In genomic region chr7:73841689-73842247, GRCh38 we compare ENCODE assay signal across 1 cellular context.
TF ChIP-seq lines count a peak whose summit lies in the region.

No MANE protein-coding gene starts in this region.

TF ChIP-seq in HepG2, 621 proteins besides CTCF, POLR2A, EP300 and RAD21 (continued from another document):
- TF ChIP-seq ZHX1 (CRISPR knock-in tag; IDR thresholded peaks at IDR 0.05; ENCODE audit: low read depth) (no peak), GLI4 (CRISPR knock-in tag; IDR thresholded peaks at IDR 0.05; ENCODE audit: borderline replicate concordance) (peak; percentile 44; the same call in 1 of the 2 replicates), BRD4 (CRISPR knock-in tag; IDR thresholded peaks at IDR 0.05) (no peak), AKAP8 (CRISPR knock-in tag; IDR thresholded peaks at IDR 0.05) (no peak), ZNF720 (CRISPR knock-in tag; IDR thresholded peaks at IDR 0.05) (no peak), ZMAT5 (CRISPR knock-in tag; IDR thresholded peaks at IDR 0.05; ENCODE audit: borderline replicate concordance, low read depth) (no peak), ZNF225 (CRISPR knock-in tag; IDR thresholded peaks at IDR 0.05) (no peak), ZNF18 (CRISPR knock-in tag; IDR thresholded peaks at IDR 0.05; ENCODE audit: insufficient replicate concordance) (no peak), ARID4A (CRISPR knock-in tag; IDR thresholded peaks at IDR 0.05; ENCODE audit: borderline replicate concordance) (no peak), ZNF672 (CRISPR knock-in tag; IDR thresholded peaks at IDR 0.05) (no peak), ZNF510 (CRISPR knock-in tag; IDR thresholded peaks at IDR 0.05; ENCODE audit: low read depth) (no peak), ZMYM3 (CRISPR knock-in tag; IDR thresholded peaks at IDR 0.05) (peak; percentile 48; the same call in 1 of the 2 replicates), ONECUT2 (CRISPR knock-in tag; IDR thresholded peaks at IDR 0.05) (no peak), HOXA9 (CRISPR knock-in tag; IDR thresholded peaks at IDR 0.05; ENCODE audit: borderline replicate concordance) (no peak), GLMP (CRISPR knock-in tag; IDR thresholded peaks at IDR 0.05; ENCODE audit: borderline replicate concordance) (no peak), NRL (CRISPR knock-in tag; IDR thresholded peaks at IDR 0.05; ENCODE audit: borderline replicate concordance) (no peak), NCOA2 (CRISPR knock-in tag; IDR thresholded peaks at IDR 0.05) (no peak), ELF1 (CRISPR knock-in tag; IDR thresholded peaks at IDR 0.05) (no peak), ZFP90 (CRISPR knock-in tag; IDR thresholded peaks at IDR 0.05; ENCODE audit: borderline replicate concordance) (no peak), KLF12 (CRISPR knock-in tag; IDR thresholded peaks at IDR 0.05; ENCODE audit: borderline replicate concordance) (no peak), ZSCAN22 (CRISPR knock-in tag; IDR thresholded peaks at IDR 0.05) (no peak), RNF219 (CRISPR knock-in tag; IDR thresholded peaks at IDR 0.05) (no peak), PATZ1 (CRISPR knock-in tag; IDR thresholded peaks at IDR 0.05) (no peak), ZNF230 (CRISPR knock-in tag; IDR thresholded peaks at IDR 0.05) (no peak), ZNF660 (CRISPR knock-in tag; IDR thresholded peaks at IDR 0.05; ENCODE audit: borderline replicate concordance, low read depth) (no peak), FOXK2 (IDR thresholded peaks at IDR 0.05) (no peak), ZNF513 (CRISPR knock-in tag; conservative IDR thresholded peaks at IDR 0.05) (no peak), STAT5B (CRISPR knock-in tag; IDR thresholded peaks at IDR 0.05) (no peak), SYNCRIP (IDR thresholded peaks at IDR 0.05; ENCODE audit: insufficient read depth, low read depth, low read length) (no peak), ZNF607 (CRISPR knock-in tag; IDR thresholded peaks at IDR 0.05; ENCODE audit: borderline replicate concordance) (no peak), GPBP1L1 (CRISPR knock-in tag; IDR thresholded peaks at IDR 0.05) (no peak), PRDM15 (CRISPR knock-in tag; IDR thresholded peaks at IDR 0.05) (no peak), HNF4A (CRISPR knock-in tag; IDR thresholded peaks at IDR 0.05) (no peak)
